Comparison of ENCODE assay signal across 1 cellular context in the genomic region with DNA sequence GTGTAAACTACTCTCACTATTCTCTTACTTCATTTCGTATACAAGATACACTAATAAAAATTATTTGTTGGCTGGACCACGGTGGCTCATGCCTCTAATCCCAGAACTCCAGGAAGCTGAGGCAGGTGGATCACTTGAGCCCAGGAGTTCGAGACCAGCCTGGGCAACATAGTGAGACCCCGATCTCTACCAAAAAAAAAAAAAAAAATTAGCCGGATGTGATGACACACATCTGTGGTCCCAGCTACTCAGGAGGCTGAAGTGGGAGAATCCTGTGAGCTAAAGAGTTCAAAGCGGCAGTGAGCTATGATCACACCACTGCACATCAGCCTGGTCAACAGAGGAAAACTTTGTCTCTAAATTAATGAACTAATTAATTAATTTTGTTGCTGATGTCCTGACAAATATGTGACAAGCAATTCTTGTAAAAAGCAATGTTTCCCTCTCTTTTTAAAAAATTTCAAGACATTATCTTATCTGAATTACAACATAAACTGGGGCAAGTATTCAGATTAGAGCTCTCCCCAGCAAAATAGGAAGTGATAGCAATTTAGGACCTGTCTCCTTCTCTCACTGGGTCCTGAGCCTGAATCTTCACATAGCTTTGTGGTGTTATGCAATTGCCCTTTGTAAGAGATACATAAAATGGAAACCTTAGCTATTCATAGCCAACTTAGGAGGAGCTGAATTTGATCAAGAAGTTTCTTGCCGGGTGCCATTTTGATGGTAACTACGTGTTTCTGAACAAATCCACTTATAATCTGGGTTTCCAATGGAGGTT.
TF ChIP-seq lines count a peak whose summit lies in the region.

No MANE protein-coding gene starts in this region.

TF ChIP-seq in WTC11, 78 proteins besides CTCF, POLR2A, EP300 and RAD21 (continued from another document):
- TF ChIP-seq, protein P1, sequence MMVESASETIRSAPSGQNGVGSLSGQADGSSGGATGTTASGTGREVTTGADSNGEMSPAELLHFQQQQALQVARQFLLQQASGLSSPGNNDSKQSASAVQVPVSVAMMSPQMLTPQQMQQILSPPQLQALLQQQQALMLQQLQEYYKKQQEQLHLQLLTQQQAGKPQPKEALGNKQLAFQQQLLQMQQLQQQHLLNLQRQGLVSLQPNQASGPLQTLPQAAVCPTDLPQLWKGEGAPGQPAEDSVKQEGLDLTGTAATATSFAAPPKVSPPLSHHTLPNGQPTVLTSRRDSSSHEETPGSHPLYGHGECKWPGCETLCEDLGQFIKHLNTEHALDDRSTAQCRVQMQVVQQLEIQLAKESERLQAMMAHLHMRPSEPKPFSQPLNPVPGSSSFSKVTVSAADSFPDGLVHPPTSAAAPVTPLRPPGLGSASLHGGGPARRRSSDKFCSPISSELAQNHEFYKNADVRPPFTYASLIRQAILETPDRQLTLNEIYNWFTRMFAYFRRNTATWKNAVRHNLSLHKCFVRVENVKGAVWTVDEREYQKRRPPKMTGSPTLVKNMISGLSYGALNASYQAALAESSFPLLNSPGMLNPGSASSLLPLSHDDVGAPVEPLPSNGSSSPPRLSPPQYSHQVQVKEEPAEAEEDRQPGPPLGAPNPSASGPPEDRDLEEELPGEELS (CRISPR knock-in tag; IDR thresholded peaks at IDR 0.05), result no peak
